ENCODE assay signal across 9 cellular contexts in the genomic region with DNA sequence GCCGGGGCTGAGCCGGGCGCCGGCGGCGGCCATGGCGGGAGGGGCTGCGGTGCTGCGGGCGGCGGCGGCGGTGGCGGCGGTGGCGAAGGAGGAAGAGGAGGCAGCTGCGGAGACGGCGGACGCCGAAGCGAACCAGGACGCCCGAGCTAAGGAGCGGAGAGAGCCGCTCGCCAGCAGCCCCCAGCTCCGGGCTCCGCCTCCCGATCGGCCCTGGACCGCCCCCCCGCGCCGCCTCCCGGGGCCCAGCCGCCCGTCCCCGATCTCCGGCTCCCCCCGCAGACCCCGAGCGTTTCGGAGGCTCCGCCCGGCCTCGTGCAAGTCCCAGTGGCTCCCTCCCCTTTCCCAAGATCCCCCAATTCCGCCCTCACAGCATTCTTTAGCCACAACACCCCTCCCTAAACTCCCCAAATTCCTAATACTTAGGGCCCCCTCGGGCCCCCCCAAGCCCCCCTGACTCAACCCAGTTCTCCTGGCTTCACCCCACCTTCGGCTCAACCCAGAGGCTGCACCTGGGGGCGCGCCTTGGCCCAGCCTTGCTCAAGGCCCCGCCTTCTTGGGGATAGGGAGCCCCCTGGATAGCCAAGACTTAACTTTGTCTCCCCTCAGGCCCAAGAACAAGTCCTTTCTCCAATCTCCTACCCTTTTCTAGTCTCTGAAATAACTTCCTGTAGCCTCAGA. TPM values are rescaled to one million over a fixed set of nuclear protein-coding genes. Genes with fewer than 3 reads are reported as not detected.
DNase-seq lines count a peak whose midpoint lies in the region; ATAC-seq and FAIRE-seq lines count a peak whose summit lies in the region.
"Had no signal": no experiment of that assay in that cellular context is flagged by ENCODE, and none has a peak within 500 bp of the region (broad histone marks: within the 10 kb centered on the region; RNA-seq: fewer than 3 reads in every experiment).

A gene with protein sequence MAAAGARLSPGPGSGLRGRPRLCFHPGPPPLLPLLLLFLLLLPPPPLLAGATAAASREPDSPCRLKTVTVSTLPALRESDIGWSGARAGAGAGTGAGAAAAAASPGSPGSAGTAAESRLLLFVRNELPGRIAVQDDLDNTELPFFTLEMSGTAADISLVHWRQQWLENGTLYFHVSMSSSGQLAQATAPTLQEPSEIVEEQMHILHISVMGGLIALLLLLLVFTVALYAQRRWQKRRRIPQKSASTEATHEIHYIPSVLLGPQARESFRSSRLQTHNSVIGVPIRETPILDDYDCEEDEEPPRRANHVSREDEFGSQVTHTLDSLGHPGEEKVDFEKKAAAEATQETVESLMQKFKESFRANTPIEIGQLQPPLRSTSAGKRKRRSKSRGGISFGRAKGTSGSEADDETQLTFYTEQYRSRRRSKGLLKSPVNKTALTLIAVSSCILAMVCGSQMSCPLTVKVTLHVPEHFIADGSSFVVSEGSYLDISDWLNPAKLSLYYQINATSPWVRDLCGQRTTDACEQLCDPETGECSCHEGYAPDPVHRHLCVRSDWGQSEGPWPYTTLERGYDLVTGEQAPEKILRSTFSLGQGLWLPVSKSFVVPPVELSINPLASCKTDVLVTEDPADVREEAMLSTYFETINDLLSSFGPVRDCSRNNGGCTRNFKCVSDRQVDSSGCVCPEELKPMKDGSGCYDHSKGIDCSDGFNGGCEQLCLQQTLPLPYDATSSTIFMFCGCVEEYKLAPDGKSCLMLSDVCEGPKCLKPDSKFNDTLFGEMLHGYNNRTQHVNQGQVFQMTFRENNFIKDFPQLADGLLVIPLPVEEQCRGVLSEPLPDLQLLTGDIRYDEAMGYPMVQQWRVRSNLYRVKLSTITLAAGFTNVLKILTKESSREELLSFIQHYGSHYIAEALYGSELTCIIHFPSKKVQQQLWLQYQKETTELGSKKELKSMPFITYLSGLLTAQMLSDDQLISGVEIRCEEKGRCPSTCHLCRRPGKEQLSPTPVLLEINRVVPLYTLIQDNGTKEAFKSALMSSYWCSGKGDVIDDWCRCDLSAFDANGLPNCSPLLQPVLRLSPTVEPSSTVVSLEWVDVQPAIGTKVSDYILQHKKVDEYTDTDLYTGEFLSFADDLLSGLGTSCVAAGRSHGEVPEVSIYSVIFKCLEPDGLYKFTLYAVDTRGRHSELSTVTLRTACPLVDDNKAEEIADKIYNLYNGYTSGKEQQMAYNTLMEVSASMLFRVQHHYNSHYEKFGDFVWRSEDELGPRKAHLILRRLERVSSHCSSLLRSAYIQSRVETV (N-terminal part only) (minus strand): TSS at position 152 of the 678 bp plus-strand sequence. CDS start 119 bp downstream, at position 33.

- H3K4me1 Mint-ChIP-seq in activated CD4-positive, alpha-beta T cell treated with anti-CD3 and anti-CD28 coated beads for 36 hours, result no peaks in the 10 kb centered on the region

- H3K79me2 ChIP-seq in mesendoderm (ENCODE audit: control insufficient read depth, insufficient read depth, low read length), result no peaks in the 10 kb centered on the region

- no peak within 1 kb of the TSS for H2BK15ac ChIP-seq in mesendoderm (replicated peaks; ENCODE audit: low read depth)

- H2AK5ac ChIP-seq in mesendoderm (ENCODE audit: low read length), result no peak within 1 kb of the TSS

- no CpG with 5 or more reads among the region's 53 CpGs for WGBS in mesendoderm (ENCODE audit: extremely low coverage, insufficient coverage, low lambda C conversion rate)

- no peak for FAIRE-seq in urothelium cell line (lab: Jason Lieb, UNC)

- H3K27me3 Mint-ChIP-seq in activated CD4-positive, alpha-beta T cell treated with anti-CD3 and anti-CD28 coated beads for 36 hours, result peaks cover 18% of the 10 kb centered on the region

- DNase-seq in activated CD4-positive, alpha-beta T cell treated with anti-CD3 and anti-CD28 coated beads for 48 hours, result peak; percentile 2
- DNase-seq in activated CD4-positive, alpha-beta T cell treated with anti-CD3 and anti-CD28 coated beads for 36 hours, result no peak
- DNase-seq in dermis blood vessel endothelial cell, result peak; percentile 17
- peak; percentile 40 for DNase-seq in mesendoderm
- peak; percentile 75 for DNase-seq in urothelium cell line (ENCODE audit: low spot score)
- no peak for DNase-seq in NCI-H1694 (lab: John Stamatoyannopoulos, UW)
- no peak for DNase-seq in activated CD8-positive, alpha-beta memory T cell treated with anti-CD3 and anti-CD28 coated beads for 24 hours
- DNase-seq: GDM1 had no signal

- no peaks in the 10 kb centered on the region for H3K79me1 ChIP-seq in mesendoderm (ENCODE audit: low read length)

- no peak within 1 kb of the TSS for H2BK5ac ChIP-seq in mesendoderm (ENCODE audit: low read length)

- H3K4me3 ChIP-seq in mesendoderm (ENCODE audit: low read length), result peak within 1 kb of the TSS; percentile 36

- H3K27ac Mint-ChIP-seq in activated CD4-positive, alpha-beta T cell treated with anti-CD3 and anti-CD28 coated beads for 36 hours, result no peak within 1 kb of the TSS

- POLR2A ChIA-PET in activated CD4-positive, alpha-beta T cell treated with anti-CD3 and anti-CD28 coated beads for 36 hours (lab: Charles Lee), result no interaction called here

- no peak within 1 kb of the TSS for H3K4me3 Mint-ChIP-seq in activated CD4-positive, alpha-beta T cell treated with anti-CD3 and anti-CD28 coated beads for 36 hours

- H3K27ac ChIP-seq in mesendoderm (ENCODE audit: low read depth, low read length), result no peak within 1 kb of the TSS

- CTCF ChIA-PET in activated CD4-positive, alpha-beta T cell treated with anti-CD3 and anti-CD28 coated beads for 36 hours (lab: Charles Lee), result interaction anchor here (0.6 to 0.7 kb wide), 2 partner anchors 229 to 1071 kb away, joined by 3 read pairs; no protein-coding TSS in a partner anchor

- H3K4ac ChIP-seq in mesendoderm (ENCODE audit: low read depth, low read length), result peak within 1 kb of the TSS; percentile 48

- H4K5ac ChIP-seq in mesendoderm (ENCODE audit: low read length), result no peak within 1 kb of the TSS

- peaks cover 38% of the 10 kb centered on the region for H3K27me3 ChIP-seq in mesendoderm (ENCODE audit: insufficient read depth, low read length, poor library complexity)

- no peak within 1 kb of the TSS for H3K23ac ChIP-seq in mesendoderm (ENCODE audit: low read length)

- ATAC-seq in activated CD4-positive, alpha-beta T cell treated with anti-CD3 and anti-CD28 coated beads for 36 hours, result no peak
- ATAC-seq in HG02870 (IDR thresholded peaks at IDR 0.05; ENCODE audit: unreplicated experiment), result no peak

- no peaks in the 10 kb centered on the region for H3K36me3 Mint-ChIP-seq in activated CD4-positive, alpha-beta T cell treated with anti-CD3 and anti-CD28 coated beads for 36 hours (ENCODE audit: low read depth)

- peak within 1 kb of the TSS; percentile 66 for H3K9ac ChIP-seq in mesendoderm (ENCODE audit: low read length)

- peak within 1 kb of the TSS; percentile 82 for H3K18ac ChIP-seq in mesendoderm (ENCODE audit: low read length)

- intact Hi-C loops in activated CD4-positive, alpha-beta T cell treated with anti-CD3 and anti-CD28 coated beads for 36 hours (cut with DNase I, micrococcal nuclease), result no loop called here

- no peak within 1 kb of the TSS for H2BK120ac ChIP-seq in mesendoderm (ENCODE audit: low read depth, low read length)

- H3K56ac ChIP-seq in mesendoderm (ENCODE audit: low read length), result peak within 1 kb of the TSS; percentile 81

- no peaks in the 10 kb centered on the region for H3K9me3 Mint-ChIP-seq in activated CD4-positive, alpha-beta T cell treated with anti-CD3 and anti-CD28 coated beads for 36 hours (ENCODE audit: low read depth)

- peak within 1 kb of the TSS; percentile 73 for H3K4me2 ChIP-seq in mesendoderm (ENCODE audit: low read length)

- H4K8ac ChIP-seq in mesendoderm (ENCODE audit: low read depth, low read length), result no peak within 1 kb of the TSS

- no peaks in the 10 kb centered on the region for H3K36me3 ChIP-seq in mesendoderm (ENCODE audit: control insufficient read depth, insufficient read depth, low read length)

- H3K4me1 ChIP-seq in mesendoderm (ENCODE audit: control insufficient read depth, low read depth, low read length), result peaks cover 2% of the 10 kb centered on the region

RNA-seq across cellular contexts. Expression of the gene that starts here (rescaled TPM):
- 1 to 10 TPM; 3.0 to 4.2 TPM for total RNA-seq in activated CD4-positive, alpha-beta T cell treated with anti-CD3 and anti-CD28 coated beads for 36 hours
- 1.9 and 3.4 TPM in 2 replicates for total RNA-seq in dermis blood vessel endothelial cell
- 3.1 TPM for polyA plus RNA-seq in mesendoderm (2013, experiment 1 of 2)
- 3.4 TPM for polyA plus RNA-seq in mesendoderm (2013, experiment 2 of 2)

Comparison
In these comparisons a context has a peak if more than half of its experiments do, and no peak if none do; other contexts are left out.
1. DNase-seq: peak in activated CD4-positive, alpha-beta T cell treated with anti-CD3 and anti-CD28 coated beads for 48 hours (single experiment), dermis blood vessel endothelial cell (single experiment), mesendoderm (single experiment) and urothelium cell line (single experiment); none in activated CD4-positive, alpha-beta T cell treated with anti-CD3 and anti-CD28 coated beads for 36 hours (single experiment), NCI-H1694 (single experiment) and activated CD8-positive, alpha-beta memory T cell treated with anti-CD3 and anti-CD28 coated beads for 24 hours (single experiment).